20 cellular contexts compared by ENCODE assay signal in genomic region chr2:47011696-47012095, GRCh38.
DNase-seq lines count a peak whose midpoint lies in the region; ATAC-seq and TF ChIP-seq lines count a peak whose summit lies in the region.
"Had no signal": no experiment of that assay in that cellular context is flagged by ENCODE, and none has a peak within 500 bp of the region (broad histone marks: within the 10 kb centered on the region; RNA-seq: fewer than 3 reads in every experiment).

No MANE protein-coding gene starts in this region.

- H3K36me3 Mint-ChIP-seq in CD4-positive, alpha-beta T cell (ENCODE audit: low read depth): peaks cover 88% of the 10 kb centered on the region
- H3K36me3 Mint-ChIP-seq in activated T-helper 17 cell treated with anti-CD3 and anti-CD28 coated beads, Interleukin-2, amount 50 U/mL, for 72 hours (ENCODE audit: low read depth): peaks cover 71% of the 10 kb centered on the region
- peaks cover 48% of the 10 kb centered on the region for H3K36me3 Mint-ChIP-seq in activated CD4-positive, alpha-beta memory T cell treated with anti-CD3 and anti-CD28 coated beads, Interleukin-2, amount 10 ng/mL, durations not matched to agents 7 days and 5 days (ENCODE audit: low read depth)

- no peaks in the 10 kb centered on the region for H3K4me1 Mint-ChIP-seq in CD4-positive, alpha-beta T cell (ENCODE audit: low read depth)
- peaks cover 4% of the 10 kb centered on the region for H3K4me1 Mint-ChIP-seq in activated T-helper 17 cell treated with anti-CD3 and anti-CD28 coated beads, Interleukin-2, amount 50 U/mL, for 72 hours
- no peaks in the 10 kb centered on the region for H3K4me1 Mint-ChIP-seq in activated CD4-positive, alpha-beta memory T cell treated with anti-CD3 and anti-CD28 coated beads, Interleukin-2, amount 10 ng/mL, durations not matched to agents 7 days and 5 days

- H3K9me3 Mint-ChIP-seq in CD4-positive, alpha-beta T cell: no peaks in the 10 kb centered on the region
- no peaks in the 10 kb centered on the region for H3K9me3 Mint-ChIP-seq in activated T-helper 17 cell treated with anti-CD3 and anti-CD28 coated beads, Interleukin-2, amount 50 U/mL, for 72 hours
- H3K9me3 Mint-ChIP-seq in activated CD4-positive, alpha-beta memory T cell treated with anti-CD3 and anti-CD28 coated beads, Interleukin-2, amount 10 ng/mL, durations not matched to agents 7 days and 5 days: no peaks in the 10 kb centered on the region
- H3K9me3 Mint-ChIP-seq: CD8-positive, alpha-beta memory T cell; H9 had no signal

- no peaks in the 10 kb centered on the region for H3K27me3 ChIP-seq in CD4-positive, alpha-beta T cell (ENCODE audit: control insufficient read depth, insufficient read depth, low read length)
- H3K27me3 ChIP-seq in gastroesophageal sphincter (no peaks in the 10 kb centered on the region), stomach smooth muscle (ENCODE audit: control insufficient read depth in 1 of 2, insufficient read depth in 2 of 2, low read length in 2 of 2) (no peaks in the 10 kb centered on the region)
- H3K27me3 ChIP-seq: BLaER1, SJSA1 had no signal

- H3K27ac ChIP-seq in CD4-positive, alpha-beta T cell (ENCODE audit: low read depth, low read length): peak overlapping the region; percentile 4
- H3K27ac ChIP-seq in gastroesophageal sphincter (peak overlapping the region in 3 of 4 donors; percentile 91 to 97 (median 96)), stomach smooth muscle (ENCODE audit: low read length) (peak overlapping the region; percentile 99)
- H3K27ac ChIP-seq: A549, SJSA1 had no signal

- no peak overlapping the region for H3K27ac Mint-ChIP-seq in CD4-positive, alpha-beta T cell
- H3K27ac Mint-ChIP-seq in activated T-helper 17 cell treated with anti-CD3 and anti-CD28 coated beads, Interleukin-2, amount 50 U/mL, for 72 hours: peak overlapping the region; percentile 62
- H3K27ac Mint-ChIP-seq in activated CD4-positive, alpha-beta memory T cell treated with anti-CD3 and anti-CD28 coated beads, Interleukin-2, amount 10 ng/mL, durations not matched to agents 7 days and 5 days: no peak overlapping the region

- no peaks in the 10 kb centered on the region for H3K27me3 Mint-ChIP-seq in CD4-positive, alpha-beta T cell
- no peaks in the 10 kb centered on the region for H3K27me3 Mint-ChIP-seq in activated T-helper 17 cell treated with anti-CD3 and anti-CD28 coated beads, Interleukin-2, amount 50 U/mL, for 72 hours
- H3K27me3 Mint-ChIP-seq in activated CD4-positive, alpha-beta memory T cell treated with anti-CD3 and anti-CD28 coated beads, Interleukin-2, amount 10 ng/mL, durations not matched to agents 7 days and 5 days: no peaks in the 10 kb centered on the region
- H3K27me3 Mint-ChIP-seq: CD8-positive, alpha-beta memory T cell had no signal

- no peak for DNase-seq in CD4-positive, alpha-beta T cell
- DNase-seq in activated CD4-positive, alpha-beta memory T cell treated with anti-CD3 and anti-CD28 coated beads, Interleukin-2, amount 10 ng/mL, durations not matched to agents 7 days and 5 days: no peak
- DNase-seq: CD8-positive, alpha-beta memory T cell; DMS53; EL; H9; NCI-H1092 treated with DMSO at 0.1 percent for 48 hours; NCI-H146; NCI-H2029 treated with DMSO at 0.1 percent for 48 hours; NCI-H446 treated with DMSO at 0.1 percent for 48 hours had no signal

- H3K9me3 ChIP-seq in CD4-positive, alpha-beta T cell (ENCODE audit: control insufficient read depth, low read length): no peaks in the 10 kb centered on the region
- no peaks in the 10 kb centered on the region for H3K9me3 ChIP-seq in gastroesophageal sphincter
- H3K9me3 ChIP-seq in stomach smooth muscle (ENCODE audit: control insufficient read depth in 2 of 2, low read length in 2 of 2): no peaks in the 10 kb centered on the region
- H3K9me3 ChIP-seq: A549, BLaER1, SJSA1 had no signal

- intact Hi-C loops in CD4-positive, alpha-beta T cell (cut with DNase I, micrococcal nuclease): no loop called here

- POLR2A ChIA-PET in CD4-positive, alpha-beta T cell (lab: Charles Lee): no interaction called here
- POLR2A ChIA-PET in activated CD4-positive, alpha-beta memory T cell treated with anti-CD3 and anti-CD28 coated beads, Interleukin-2, amount 10 ng/mL, durations not matched to agents 7 days and 5 days (lab: Charles Lee): no interaction called here

- H3K36me3 ChIP-seq in gastroesophageal sphincter: peaks cover 0 to 31% of the 10 kb centered on the region in 2 donors
- peaks cover 0 to 18% of the 10 kb centered on the region in 2 donors for H3K36me3 ChIP-seq in stomach smooth muscle (ENCODE audit: control insufficient read depth in 2 of 2, insufficient read depth in 2 of 2, low read length in 2 of 2)

- no peak for TF ChIP-seq EP300 in gastroesophageal sphincter (IDR thresholded peaks at IDR 0.05)

- peak overlapping the region in 1 of 2 donors; percentile 21 for H3K9ac ChIP-seq in stomach smooth muscle (ENCODE audit: low read length in 2 of 2)
- H3K9ac ChIP-seq: BLaER1 had no signal

- H3K4me1 ChIP-seq in gastroesophageal sphincter: peaks cover 12 to 100% (median 57%) of the 10 kb centered on the region in 3 donors
- H3K4me1 ChIP-seq in stomach smooth muscle (ENCODE audit: control insufficient read depth, insufficient read depth, low read length): peaks cover 93% of the 10 kb centered on the region
- H3K4me1 ChIP-seq: SJSA1 had no signal

- ATAC-seq in CD4-positive, alpha-beta T cell (ENCODE audit: poor library complexity): no peak
- no peak for ATAC-seq in activated T-helper 17 cell treated with anti-CD3 and anti-CD28 coated beads, Interleukin-2, amount 50 U/mL, for 72 hours (replicated peaks)
- ATAC-seq in gastroesophageal sphincter (no peak), GM18498 (IDR thresholded peaks at IDR 0.05; ENCODE audit: unreplicated experiment) (no peak), GM18511 (IDR thresholded peaks at IDR 0.05; ENCODE audit: unreplicated experiment) (no peak)
- ATAC-seq: A549, GM12878, Panc1 had no signal

- TF ChIP-seq CTCF in CD4-positive, alpha-beta T cell (IDR thresholded peaks at IDR 0.05): no peak
- TF ChIP-seq CTCF in gastroesophageal sphincter (IDR thresholded peaks at IDR 0.05): no peak

- H3K4me3 ChIP-seq in gastroesophageal sphincter (no peak overlapping the region), stomach smooth muscle (ENCODE audit: low read length in 2 of 2) (no peak overlapping the region)
- H3K4me3 ChIP-seq: A549, BLaER1, GM12878, SJSA1 had no signal

- TF ChIP-seq POLR2A in gastroesophageal sphincter (IDR thresholded peaks at IDR 0.05): no peak

- WGBS in gastroesophageal sphincter (ENCODE audit: low coverage in 1 of 2), 2 donors: no CpG with 5 or more reads among the region's 5 CpGs

- H3K4me3 Mint-ChIP-seq in CD4-positive, alpha-beta T cell: no peak overlapping the region
- H3K4me3 Mint-ChIP-seq in activated T-helper 17 cell treated with anti-CD3 and anti-CD28 coated beads, Interleukin-2, amount 50 U/mL, for 72 hours: no peak overlapping the region
- H3K4me3 Mint-ChIP-seq in activated CD4-positive, alpha-beta memory T cell treated with anti-CD3 and anti-CD28 coated beads, Interleukin-2, amount 10 ng/mL, durations not matched to agents 7 days and 5 days: no peak overlapping the region
- H3K4me3 Mint-ChIP-seq: CD8-positive, alpha-beta memory T cell; H9 had no signal

- CTCF ChIA-PET in CD4-positive, alpha-beta T cell (lab: Charles Lee): no interaction called here
- CTCF ChIA-PET in activated CD4-positive, alpha-beta memory T cell treated with anti-CD3 and anti-CD28 coated beads, Interleukin-2, amount 10 ng/mL, durations not matched to agents 7 days and 5 days (lab: Charles Lee): no interaction called here

Comparison
In these comparisons a context has a peak if more than half of its experiments do, and no peak if none do; other contexts are left out.
1. H3K27ac ChIP-seq: peak in every context shown above with its lines; median percentile 99 in stomach smooth muscle; 96 in gastroesophageal sphincter; 4 in CD4-positive, alpha-beta T cell.